ENCODE assay signal across 8 cellular contexts in the genomic region with DNA sequence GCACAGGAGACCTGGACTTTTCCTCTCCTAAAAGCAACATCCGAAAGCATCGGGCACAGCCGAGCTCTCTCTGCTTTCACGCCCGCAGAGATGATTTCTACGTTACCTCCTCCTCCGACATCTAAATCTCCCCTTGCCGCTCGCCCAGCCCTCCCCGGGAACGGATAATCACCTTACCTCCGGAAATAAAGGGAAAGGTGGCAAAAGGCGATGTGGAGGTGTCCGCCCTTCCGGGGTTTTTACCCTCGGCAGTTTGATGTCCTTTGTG. TPM values are rescaled to one million over a fixed set of nuclear protein-coding genes. Genes with fewer than 3 reads are reported as not detected.
A peak's percentile ranks its signal among the peaks of the same experiment; 100 is the strongest.
DNase-seq lines count a peak whose midpoint lies in the region; ATAC-seq and TF ChIP-seq lines count a peak whose summit lies in the region.

No MANE protein-coding gene starts in this region.

- no peak overlapping the region for H3K27ac Mint-ChIP-seq in activated CD8-positive, alpha-beta memory T cell treated with anti-CD3 and anti-CD28 coated beads, Interleukin-2, amount 10 ng/mL, durations not matched to agents 7 days and 5 days

- H3K9me3 Mint-ChIP-seq in activated CD8-positive, alpha-beta memory T cell treated with anti-CD3 and anti-CD28 coated beads, Interleukin-2, amount 10 ng/mL, durations not matched to agents 7 days and 5 days (ENCODE audit: low read depth), result no peaks in the 10 kb centered on the region

- no peak for DNase-seq in activated CD8-positive, alpha-beta memory T cell treated with anti-CD3 and anti-CD28 coated beads, Interleukin-2, amount 10 ng/mL, durations not matched to agents 7 days and 5 days
- DNase-seq in activated CD8-positive, alpha-beta memory T cell treated with anti-CD3 and anti-CD28 coated beads, Interleukin-2, amount 50 U/mL, for 4 hours, result no peak
- peak; percentile 30 for DNase-seq in iris pigment epithelial cell (ENCODE audit: low read depth)
- DNase-seq in thoracic aorta (ENCODE audit: low spot score), result no peak
- no peak for DNase-seq in activated gamma-delta T cell (lab: John Stamatoyannopoulos, UW)
- no peak for DNase-seq in NCI-H446 treated with DMSO at 0.1 percent for 48 hours (lab: John Stamatoyannopoulos, UW)
- no peak for DNase-seq in iPS-NIHi11 (ENCODE audit: low spot score)

- H3K27me3 ChIP-seq in thoracic aorta (replicated peaks; ENCODE audit: insufficient read depth), result no peaks in the 10 kb centered on the region

- ATAC-seq in activated CD8-positive, alpha-beta memory T cell treated with anti-CD3 and anti-CD28 coated beads, Interleukin-2, amount 10 ng/mL, durations not matched to agents 7 days and 5 days, result peak; percentile 5
- no peak for ATAC-seq in thoracic aorta (ENCODE audit: insufficient number of reproducible peaks, low FRiP score, low read depth)

- peaks cover 27% of the 10 kb centered on the region for H3K4me1 Mint-ChIP-seq in activated CD8-positive, alpha-beta memory T cell treated with anti-CD3 and anti-CD28 coated beads, Interleukin-2, amount 10 ng/mL, durations not matched to agents 7 days and 5 days

- peaks cover 25% of the 10 kb centered on the region for H3K36me3 Mint-ChIP-seq in activated CD8-positive, alpha-beta memory T cell treated with anti-CD3 and anti-CD28 coated beads, Interleukin-2, amount 10 ng/mL, durations not matched to agents 7 days and 5 days

- H3K27ac ChIP-seq in thoracic aorta, result peak overlapping the region; percentile 61 to 75

- no peak for TF ChIP-seq CTCF in WI38 (IDR thresholded peaks at IDR 0.05; ENCODE audit: low read depth, low read length)
- TF ChIP-seq CTCF in thoracic aorta (IDR thresholded peaks at IDR 0.05), result no peak

- CTCF ChIA-PET in activated CD8-positive, alpha-beta memory T cell treated with anti-CD3 and anti-CD28 coated beads, Interleukin-2, amount 10 ng/mL, durations not matched to agents 7 days and 5 days (lab: Charles Lee), result interaction anchor here (0.8 to 4.5 kb wide), 4 partner anchors 26 to 59 kb away, joined by 3 to 34 read pairs (median 9); no protein-coding TSS in a partner anchor

- no peaks in the 10 kb centered on the region for H3K36me3 ChIP-seq in thoracic aorta

- peaks cover 3 to 26% of the 10 kb centered on the region in 2 donors for H3K4me1 ChIP-seq in thoracic aorta (ENCODE audit: control insufficient read depth in 1 of 2, low read depth in 2 of 2)

- no peak overlapping the region for H3K4me3 Mint-ChIP-seq in activated CD8-positive, alpha-beta memory T cell treated with anti-CD3 and anti-CD28 coated beads, Interleukin-2, amount 10 ng/mL, durations not matched to agents 7 days and 5 days

- H3K9me3 ChIP-seq in thoracic aorta, result no peaks in the 10 kb centered on the region

- H3K27me3 Mint-ChIP-seq in activated CD8-positive, alpha-beta memory T cell treated with anti-CD3 and anti-CD28 coated beads, Interleukin-2, amount 10 ng/mL, durations not matched to agents 7 days and 5 days, result no peaks in the 10 kb centered on the region

- H3K4me3 ChIP-seq in WI38 (ENCODE audit: low read depth, low read length), result peak overlapping the region; percentile 91
- peak overlapping the region; percentile 96 for H3K4me3 ChIP-seq in thoracic aorta

RNA-seq across cellular contexts. Expression of a gene that starts 0.6 kb away (rescaled TPM):
- 100 to 1,000 TPM; 149 to 180 TPM for total RNA-seq in activated CD8-positive, alpha-beta memory T cell treated with anti-CD3 and anti-CD28 coated beads, Interleukin-2, amount 10 ng/mL, durations not matched to agents 7 days and 5 days
- 10 to 100 TPM; 22.1 to 77.0 TPM for total RNA-seq in thoracic aorta
